Comparison of ENCODE assay signal across 8 cellular contexts in the genomic region with DNA sequence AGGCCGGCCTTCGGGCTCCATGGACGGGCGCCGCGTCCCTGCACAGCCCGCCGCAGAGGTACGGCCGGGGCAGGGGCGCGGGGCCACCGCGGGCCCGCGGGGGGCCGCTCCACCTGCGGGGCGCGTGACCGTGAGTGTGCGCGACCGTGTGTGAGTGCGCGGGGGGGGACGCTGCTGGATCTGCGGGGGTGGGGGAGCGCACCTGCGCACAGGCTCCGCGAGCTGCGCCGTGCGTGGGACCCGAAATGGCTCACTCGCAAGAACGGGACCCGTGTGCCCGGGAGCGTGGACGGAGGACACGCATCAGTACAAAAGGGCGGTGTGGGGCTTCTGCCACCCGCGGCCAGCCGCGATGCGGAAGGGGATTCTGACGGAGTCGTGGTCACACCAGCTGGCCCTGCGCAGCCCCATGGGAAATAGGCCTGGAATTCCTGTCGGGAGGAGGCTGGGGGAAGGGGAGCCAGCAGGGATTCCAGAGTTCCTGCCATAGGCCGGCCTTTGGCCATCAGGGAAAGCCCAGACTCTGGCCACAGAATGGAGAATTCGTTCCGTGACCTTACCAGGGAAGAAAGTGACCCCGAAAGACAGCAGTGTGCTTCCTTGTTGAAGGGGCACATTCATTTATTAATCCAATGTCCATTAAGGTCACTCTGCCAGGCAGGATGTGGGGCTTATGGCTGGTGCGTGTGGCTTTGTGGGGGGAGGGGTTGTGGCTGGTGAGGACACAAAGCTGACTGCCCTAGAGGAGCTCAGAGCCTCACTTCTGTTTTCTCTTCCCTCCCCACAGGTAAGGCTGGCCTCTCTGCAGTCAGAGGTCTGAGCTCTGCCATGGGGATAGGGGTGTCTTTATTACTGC. TPM values are rescaled to one million over a fixed set of nuclear protein-coding genes. Genes with fewer than 3 reads are reported as not detected.
DNase-seq lines count a peak whose midpoint lies in the region; ATAC-seq and TF ChIP-seq lines count a peak whose summit lies in the region.

No MANE protein-coding gene starts in this region.

- peak overlapping the region; percentile 98 to 99 (median 98) for H3K27ac Mint-ChIP-seq in IgD-negative memory B cell
- peak overlapping the region; percentile 89 for H3K27ac Mint-ChIP-seq in T-helper 2 cell treated with Interferon-gamma antibody and Interleukin-4, amounts not matched to agents 5 μg/mL and 100 μg/mL, for 36 hours

- in situ Hi-C loops in T47D (cut with HindIII; ENCODE audit: low pct_unique_long_range_greater_than_20kb, low sequenced_read_pairs) = no loop called here

- TF ChIP-seq CTCF in spleen (IDR thresholded peaks at IDR 0.05 in 8 of 11, conservative IDR thresholded peaks at IDR 0.05 in 3 of 11) = peak in 1 of 11 experiments; percentile 17

- H3K4me3 Mint-ChIP-seq in IgD-negative memory B cell = peak overlapping the region; percentile 96 to 100 (median 98)
- peak overlapping the region; percentile 95 for H3K4me3 Mint-ChIP-seq in T-helper 2 cell treated with Interferon-gamma antibody and Interleukin-4, amounts not matched to agents 5 μg/mL and 100 μg/mL, for 36 hours

- peak overlapping the region; percentile 96 for H3K27ac ChIP-seq in iPS-20b (ENCODE audit: low read length)
- peak overlapping the region; percentile 94 to 99 (median 97) for H3K27ac ChIP-seq in spleen

- peaks cover 33 to 41% (median 36%) of the 10 kb centered on the region in 3 donors for H3K4me1 Mint-ChIP-seq in IgD-negative memory B cell
- H3K4me1 Mint-ChIP-seq in T-helper 2 cell treated with Interferon-gamma antibody and Interleukin-4, amounts not matched to agents 5 μg/mL and 100 μg/mL, for 36 hours (ENCODE audit: low read depth) = peaks cover 22% of the 10 kb centered on the region

- H3K9me3 ChIP-seq in iPS-20b (ENCODE audit: insufficient read depth, low read depth, low read length) (no peaks in the 10 kb centered on the region), spleen (no peaks in the 10 kb centered on the region)

- ATAC-seq in GM21528 (IDR thresholded peaks at IDR 0.05; ENCODE audit: low FRiP score, unreplicated experiment) = peak; percentile 42

- peaks cover 4% of the 10 kb centered on the region for H3K36me3 Mint-ChIP-seq in IgD-negative memory B cell
- peaks cover 11% of the 10 kb centered on the region for H3K36me3 Mint-ChIP-seq in T-helper 2 cell treated with Interferon-gamma antibody and Interleukin-4, amounts not matched to agents 5 μg/mL and 100 μg/mL, for 36 hours (ENCODE audit: low read depth)

- intact Hi-C loops in spleen (cut with DNase I; ENCODE audit: low total_unique reads) = no loop called here

- 0 to 2% (median 1%) methylated on average over 29 to 58 of the region's 58 CpGs for WGBS in spleen, 5 donors

- H3K27me3 Mint-ChIP-seq in IgD-negative memory B cell = peaks cover under 1% of the 10 kb centered on the region
- no peaks in the 10 kb centered on the region for H3K27me3 Mint-ChIP-seq in T-helper 2 cell treated with Interferon-gamma antibody and Interleukin-4, amounts not matched to agents 5 μg/mL and 100 μg/mL, for 36 hours (ENCODE audit: low read depth)

- no peak for TF ChIP-seq POLR2A in spleen (IDR thresholded peaks at IDR 0.05)

- peaks cover 36% of the 10 kb centered on the region for H3K4me1 ChIP-seq in iPS-20b (ENCODE audit: insufficient read depth, low read length)
- peaks cover 27 to 93% (median 77%) of the 10 kb centered on the region in 6 donors for H3K4me1 ChIP-seq in spleen

- H3K36me3 ChIP-seq in iPS-20b (ENCODE audit: insufficient read depth, low read depth, low read length) (peaks cover 45% of the 10 kb centered on the region), spleen (peaks cover 0 to 44% (median 32%) of the 10 kb centered on the region in 6 donors)

- H3K9ac ChIP-seq in iPS-20b (ENCODE audit: low read depth, low read length) = peak overlapping the region; percentile 95

- peak overlapping the region; percentile 95 for H3K4me3 ChIP-seq in iPS-20b (ENCODE audit: low read length)
- H3K4me3 ChIP-seq in spleen = peak overlapping the region; percentile 54 to 94 (median 84)

- no peaks in the 10 kb centered on the region for H3K9me3 Mint-ChIP-seq in IgD-negative memory B cell
- H3K9me3 Mint-ChIP-seq in T-helper 2 cell treated with Interferon-gamma antibody and Interleukin-4, amounts not matched to agents 5 μg/mL and 100 μg/mL, for 36 hours = no peaks in the 10 kb centered on the region

- DNase-seq in ELR (ENCODE audit: low read depth) (peak; percentile 72), T47D (ENCODE audit: low read depth in 1 of 2, low spot score in 1 of 2) (peak; percentile 42 to 70), spleen (peak; percentile 93), cerebellar nuclear complex (lab: John Stamatoyannopoulos, UW) (no peak)
- no peak for DNase-seq in T-helper 2 cell treated with Interferon-gamma antibody and Interleukin-4, amounts not matched to agents 5 μg/mL and 100 μg/mL, for 36 hours (ENCODE audit: low spot score)

- no peaks in the 10 kb centered on the region for H3K27me3 ChIP-seq in iPS-20b (ENCODE audit: insufficient read depth, low read length)
- no peaks in the 10 kb centered on the region for H3K27me3 ChIP-seq in spleen (replicated peaks in 1 of 7)

RNA-seq across cellular contexts. Expression of gene REPIN1, which starts 0.5 kb away (rescaled TPM):
- polyA plus RNA-seq in IgD-negative memory B cell (118 TPM), spleen (10 to 100 TPM; 47.9 to 75.7 (median 55.0) TPM)
- total RNA-seq in spleen = 100 to 1,000 TPM in 6 of 7 donors, 10 to 100 TPM in 1; 99.3 to 126 (median 114) TPM

RNA-seq across cellular contexts. Expression of gene ZNF775, which starts 10.0 kb away (rescaled TPM):
- polyA plus RNA-seq in IgD-negative memory B cell (5.1 TPM), spleen (1 to 10 TPM; 2.0 to 2.9 (median 2.6) TPM)
- total RNA-seq in spleen = 1 to 10 TPM; 2.2 to 5.7 (median 4.5) TPM

RNA-seq across cellular contexts. Expression of gene RARRES2, which starts 27.7 kb away (rescaled TPM):
- polyA plus RNA-seq in IgD-negative memory B cell (not detected), spleen (100 to 1,000 TPM; 165 to 292 (median 176) TPM)
- 100 to 1,000 TPM in 3 of 7 donors, 10 to 100 TPM in 4; 39.7 to 117 (median 83.6) TPM for total RNA-seq in spleen

RNA-seq across cellular contexts. Expression of gene ACTR3C, which starts 45.8 kb away (rescaled TPM):
- polyA plus RNA-seq in IgD-negative memory B cell (5.2 TPM), spleen (1 to 10 TPM in 2 of 3 donors, under 1 TPM in 1; 0.78 to 2.6 (median 1.6) TPM)
- 10 to 100 TPM in 4 of 7 donors, 1 to 10 TPM in 3; 6.6 to 18.6 (median 10.8) TPM for total RNA-seq in spleen

RNA-seq across cellular contexts. Expression of gene LRRC61, which starts 46.0 kb away (rescaled TPM):
- polyA plus RNA-seq in IgD-negative memory B cell (29.1 TPM), spleen (10 to 100 TPM in 1 of 3 donors, 1 to 10 TPM in 2; 4.2 to 12.0 (median 7.3) TPM)
- total RNA-seq in spleen = 10 to 100 TPM in 5 of 7 donors, 1 to 10 TPM in 2; 7.4 to 21.7 (median 14.3) TPM

Comparison
In these comparisons a context has a peak if more than half of its experiments do, and no peak if none do; other contexts are left out.
1. DNase-seq: peak in ELR (single experiment), T47D (2 of 2) and spleen (single experiment); none in T-helper 2 cell treated with Interferon-gamma antibody and Interleukin-4, amounts not matched to agents 5 μg/mL and 100 μg/mL, for 36 hours (single experiment) and cerebellar nuclear complex (0 of 2).
2. RNA of gene RARRES2, which starts 27.7 kb away (polyA plus RNA-seq): 165 to 292 TPM in spleen; not detected in IgD-negative memory B cell (single experiment); every median in the first group is over 100 times any median in the second.